In the genomic region with DNA sequence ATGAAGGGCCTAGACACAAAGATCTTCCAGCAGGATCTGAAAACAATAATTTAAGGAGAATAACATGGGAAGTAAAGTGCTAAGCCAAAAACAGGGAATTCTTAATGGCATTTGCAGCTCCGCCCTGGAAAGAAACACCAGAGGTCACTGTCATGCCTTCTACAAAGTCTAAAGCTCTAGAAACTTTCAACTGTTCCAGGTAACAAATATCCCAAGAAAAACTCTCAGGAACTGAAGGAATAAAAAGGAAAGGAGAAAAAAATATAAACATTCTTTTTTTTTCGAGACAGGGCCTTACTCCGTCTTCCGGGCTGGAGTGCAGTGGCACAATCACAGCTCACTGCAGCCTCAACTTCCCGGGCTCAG, we compare ENCODE assay signal across 9 cellular contexts. TPM values are rescaled to one million over a fixed set of nuclear protein-coding genes. Genes with fewer than 3 reads are reported as not detected.
DNase-seq lines count a peak whose midpoint lies in the region; ATAC-seq, FAIRE-seq and TF ChIP-seq lines count a peak whose summit lies in the region.
"Had no signal": no experiment of that assay in that cellular context is flagged by ENCODE, and none has a peak within 500 bp of the region (broad histone marks: within the 10 kb centered on the region; RNA-seq: fewer than 3 reads in every experiment).

No MANE protein-coding gene starts in this region.

- intact Hi-C loops in colonic mucosa (cut with DNase I): loop anchor here (2.0 kb wide), 1 partner anchor 33 kb away; no protein-coding TSS in a partner anchor
- intact Hi-C loops in left colon (cut with DNase I, micrococcal nuclease): no loop called here

- no peak for FAIRE-seq in A549 (lab: Jason Lieb, UNC)

- H3K4me1 Mint-ChIP-seq in HFFc6 (ENCODE audit: low read depth): peaks cover 33% of the 10 kb centered on the region
- H3K4me1 Mint-ChIP-seq in neural crest cell: no peaks in the 10 kb centered on the region

- H3K9me3 ChIP-seq in A549 (no peaks in the 10 kb centered on the region), colonic mucosa (no peaks in the 10 kb centered on the region)
- H3K9me3 ChIP-seq: SJSA1 had no signal

- peak overlapping the region; percentile 90 to 100; a peak in 5 of 6 replicates for H3K27ac ChIP-seq in A549
- peak overlapping the region; percentile 82 for H3K27ac ChIP-seq in colonic mucosa
- H3K27ac ChIP-seq: SJSA1 had no signal

- no peak for TF ChIP-seq EP300 in A549 (IDR thresholded peaks at IDR 0.05)

- peak overlapping the region; percentile 80 for H3K27ac Mint-ChIP-seq in HFFc6
- H3K27ac Mint-ChIP-seq in neural crest cell (ENCODE audit: unreplicated experiment): no peak overlapping the region

- TF ChIP-seq CTCF in A549 (IDR thresholded peaks at IDR 0.05): peak; percentile 14; the same call in 1 of the 3 replicates
- TF ChIP-seq CTCF in HFFc6 (IDR thresholded peaks at IDR 0.05): peak; percentile 29
- no peak for TF ChIP-seq CTCF in colonic mucosa (IDR thresholded peaks at IDR 0.05)
- peak; percentile 32 for TF ChIP-seq CTCF in neural crest cell (conservative IDR thresholded peaks at IDR 0.05)

- no peak for TF ChIP-seq POLR2A in A549 (IDR thresholded peaks at IDR 0.05; ENCODE audit: low read length)

- H3K36me3 ChIP-seq in colonic mucosa: peaks cover 10% of the 10 kb centered on the region

- H3K36me3 Mint-ChIP-seq in HFFc6 (ENCODE audit: low read depth) (peaks cover 6% of the 10 kb centered on the region), neural crest cell (ENCODE audit: low read depth) (peaks cover 2% of the 10 kb centered on the region)

- POLR2A ChIA-PET in A549 (lab: Yijun Ruan, JAX): interaction anchor here (1.0 to 2.7 kb wide), 5 partner anchors 9 to 27 kb away, joined by 3 to 20 read pairs (median 4); a partner anchor contains a TSS

- peak overlapping the region in 1 of 2 donors; percentile 6 for H3K9ac ChIP-seq in colonic mucosa (ENCODE audit: low read depth in 2 of 2, low read length in 2 of 2)

- TF ChIP-seq RAD21 in A549 (conservative IDR thresholded peaks at IDR 0.05 in 1 of 2, IDR thresholded peaks at IDR 0.05 in 1 of 2): no peak; a peak in 2 of 5 replicates

- ATAC-seq in A549 (no peak), left colon (no peak), HG03460 (IDR thresholded peaks at IDR 0.05; ENCODE audit: unreplicated experiment) (no peak)

- DNase-seq in A549 (ENCODE audit: low read depth in 1 of 2, low spot score in 1 of 2) (no peak), HFFc6 (no peak), colonic mucosa (no peak), neural crest cell (ENCODE audit: low read depth, low spot score) (no peak), left colon (no peak), nucleus accumbens (lab: John Stamatoyannopoulos, UW) (no peak)
- no peak for DNase-seq in NK-92 treated with Interleukin-12 subunit alpha and Interleukin-12 subunit beta, amount 100 ng/mL, for 24 hours (lab: John Stamatoyannopoulos, UW)

- H3K27me3 Mint-ChIP-seq in HFFc6 (ENCODE audit: insufficient read depth): peaks cover 7% of the 10 kb centered on the region
- H3K27me3 Mint-ChIP-seq in neural crest cell (ENCODE audit: low read depth): no peaks in the 10 kb centered on the region

- H3K4me1 ChIP-seq in A549 (peaks cover 51% of the 10 kb centered on the region), colonic mucosa (peaks cover 20% of the 10 kb centered on the region)

- no peaks in the 10 kb centered on the region for H3K27me3 ChIP-seq in colonic mucosa
- H3K27me3 ChIP-seq: SJSA1 had no signal

- CTCF ChIA-PET in A549 (lab: Yijun Ruan, JAX): interaction anchor here (0.8 to 11.2 kb wide), 20 partner anchors 11 to 205 kb away, joined by 3 to 208 read pairs (median 6); a partner anchor contains a TSS

- no peak overlapping the region for H3K4me3 ChIP-seq in A549
- H3K4me3 ChIP-seq in colonic mucosa: no peak overlapping the region
- H3K4me3 ChIP-seq: SJSA1 had no signal

- no peak overlapping the region for H3K4me2 ChIP-seq in A549

- H3K4me3 Mint-ChIP-seq in HFFc6: no peak overlapping the region
- H3K4me3 Mint-ChIP-seq in neural crest cell: no peak overlapping the region

- H3K9me3 Mint-ChIP-seq in HFFc6 (no peaks in the 10 kb centered on the region), neural crest cell (no peaks in the 10 kb centered on the region)

- 72% methylated on average over 5 of the region's 5 CpGs for WGBS in A549 (ENCODE audit: missing lambda C conversion rate)

TF ChIP-seq in A549, 52 proteins besides CTCF, POLR2A, EP300 and RAD21:
- no peak for TF ChIP-seq TP53 (CRISPR knock-in tag; IDR thresholded peaks at IDR 0.05)
- TF ChIP-seq, protein P1, sequence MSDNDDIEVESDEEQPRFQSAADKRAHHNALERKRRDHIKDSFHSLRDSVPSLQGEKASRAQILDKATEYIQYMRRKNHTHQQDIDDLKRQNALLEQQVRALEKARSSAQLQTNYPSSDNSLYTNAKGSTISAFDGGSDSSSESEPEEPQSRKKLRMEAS (IDR thresholded peaks at IDR 0.05): no peak
- no peak for TF ChIP-seq CHD2 (IDR thresholded peaks at IDR 0.05; ENCODE audit: low read length, partially characterized antibody)
- TF ChIP-seq, protein P2, sequence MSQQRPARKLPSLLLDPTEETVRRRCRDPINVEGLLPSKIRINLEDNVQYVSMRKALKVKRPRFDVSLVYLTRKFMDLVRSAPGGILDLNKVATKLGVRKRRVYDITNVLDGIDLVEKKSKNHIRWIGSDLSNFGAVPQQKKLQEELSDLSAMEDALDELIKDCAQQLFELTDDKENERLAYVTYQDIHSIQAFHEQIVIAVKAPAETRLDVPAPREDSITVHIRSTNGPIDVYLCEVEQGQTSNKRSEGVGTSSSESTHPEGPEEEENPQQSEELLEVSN (IDR thresholded peaks at IDR 0.05; ENCODE audit: borderline replicate concordance, low read depth): no peak
- no peak for TF ChIP-seq ZNF302 (CRISPR knock-in tag; IDR thresholded peaks at IDR 0.05)
- TF ChIP-seq BHLHE40 (IDR thresholded peaks at IDR 0.05; ENCODE audit: low read depth, low read length): no peak

RNA-seq across cellular contexts. Expression of a gene that starts 13.2 kb away (rescaled TPM):
- polyA plus RNA-seq in A549 (2011; rRNA removed) (23.1 and 23.5 TPM in 2 replicates), A549 (2017; fragmentation: RNase III; extraction: RNeasy Plus Mini Kit Qiagen cat#74134 plus additional on column Dnase treatment) (11.6 to 16.3 TPM (median 14.7 TPM) in 3 replicates)
- 26.7 and 39.4 TPM in 2 replicates for polyA plus RNA-seq in A549 (2012; cell fraction: cytosol; rRNA removed)
- 101 and 103 TPM in 2 replicates for polyA plus RNA-seq in A549 (2012; cell fraction: nucleus; rRNA removed)
- 36.5 and 49.9 TPM in 2 replicates for polyA minus RNA-seq in A549 (2011; rRNA and poly(A)+ RNA removed)
- 1 to 10 TPM; 5.6 to 7.0 (median 6.3) TPM for total RNA-seq in HFFc6 (2021; fragmentation: NEBNext Ultra II Directional; extraction: Animal tissue kit (Norgen Biotek cat#: 25700))
- total RNA-seq in colonic mucosa (10 to 100 TPM; 18.2 to 35.4 TPM), neural crest cell (3.0 and 3.6 TPM in 2 replicates), left colon (10 to 100 TPM; 24.0 to 61.6 TPM)

RNA-seq across cellular contexts. Expression of a gene that starts 27.0 kb away (rescaled TPM):
- polyA plus RNA-seq in A549 (2011; rRNA removed) (45.4 and 47.2 TPM in 2 replicates), A549 (2017; fragmentation: RNase III; extraction: RNeasy Plus Mini Kit Qiagen cat#74134 plus additional on column Dnase treatment) (38.5 to 42.5 TPM (median 39.4 TPM) in 3 replicates)
- polyA plus RNA-seq in A549 (2012; cell fraction: cytosol; rRNA removed): 19.4 and 20.5 TPM in 2 replicates
- polyA plus RNA-seq in A549 (2012; cell fraction: nucleus; rRNA removed): 9.2 and 17.5 TPM in 2 replicates
- 9.9 and 11.4 TPM in 2 replicates for polyA minus RNA-seq in A549 (2011; rRNA and poly(A)+ RNA removed)
- 10 to 100 TPM; 52.6 to 63.8 (median 56.9) TPM for total RNA-seq in HFFc6 (2021; fragmentation: NEBNext Ultra II Directional; extraction: Animal tissue kit (Norgen Biotek cat#: 25700))
- total RNA-seq in colonic mucosa (10 to 100 TPM; 32.9 to 40.6 TPM), neural crest cell (77.3 and 83.4 TPM in 2 replicates), left colon (10 to 100 TPM; 38.1 to 41.4 TPM)
